1 cellular context compared by ENCODE assay signal in genomic region chr15:36977620-36978610, GRCh38.
TF ChIP-seq lines count a peak whose summit lies in the region.

No MANE protein-coding gene starts in this region.

TF ChIP-seq in WTC11, 78 proteins besides CTCF, POLR2A, EP300 and RAD21 (continued from another document):
- TF ChIP-seq ZNF232 (CRISPR knock-in tag; IDR thresholded peaks at IDR 0.05) (no peak), FOXK1 (CRISPR knock-in tag; IDR thresholded peaks at IDR 0.05) (no peak), ZNF512 (CRISPR knock-in tag; IDR thresholded peaks at IDR 0.05; ENCODE audit: borderline replicate concordance) (no peak), FOXP4 (CRISPR knock-in tag; IDR thresholded peaks at IDR 0.05) (no peak), KAT7 (CRISPR knock-in tag; IDR thresholded peaks at IDR 0.05; ENCODE audit: borderline replicate concordance) (no peak), GRHL2 (CRISPR knock-in tag; IDR thresholded peaks at IDR 0.05; ENCODE audit: insufficient replicate concordance, severe bottlenecking) (no peak), OVOL2 (CRISPR knock-in tag; IDR thresholded peaks at IDR 0.05; ENCODE audit: borderline replicate concordance) (no peak), ATF1 (CRISPR knock-in tag; IDR thresholded peaks at IDR 0.05) (no peak), E2F1 (CRISPR knock-in tag; IDR thresholded peaks at IDR 0.05) (no peak), SMAD3 (CRISPR knock-in tag; IDR thresholded peaks at IDR 0.05; ENCODE audit: borderline replicate concordance) (no peak), SMAD4 (CRISPR knock-in tag; IDR thresholded peaks at IDR 0.05) (no peak), ZNF263 (CRISPR knock-in tag; IDR thresholded peaks at IDR 0.05; ENCODE audit: low read depth) (no peak), PRRX2 (CRISPR knock-in tag; IDR thresholded peaks at IDR 0.05) (no peak), RELA (CRISPR knock-in tag; IDR thresholded peaks at IDR 0.05; ENCODE audit: borderline replicate concordance) (no peak), CDX4 (CRISPR knock-in tag; IDR thresholded peaks at IDR 0.05; ENCODE audit: borderline replicate concordance) (no peak)
